ENCODE assay signal across 9 cellular contexts in the genomic region with DNA sequence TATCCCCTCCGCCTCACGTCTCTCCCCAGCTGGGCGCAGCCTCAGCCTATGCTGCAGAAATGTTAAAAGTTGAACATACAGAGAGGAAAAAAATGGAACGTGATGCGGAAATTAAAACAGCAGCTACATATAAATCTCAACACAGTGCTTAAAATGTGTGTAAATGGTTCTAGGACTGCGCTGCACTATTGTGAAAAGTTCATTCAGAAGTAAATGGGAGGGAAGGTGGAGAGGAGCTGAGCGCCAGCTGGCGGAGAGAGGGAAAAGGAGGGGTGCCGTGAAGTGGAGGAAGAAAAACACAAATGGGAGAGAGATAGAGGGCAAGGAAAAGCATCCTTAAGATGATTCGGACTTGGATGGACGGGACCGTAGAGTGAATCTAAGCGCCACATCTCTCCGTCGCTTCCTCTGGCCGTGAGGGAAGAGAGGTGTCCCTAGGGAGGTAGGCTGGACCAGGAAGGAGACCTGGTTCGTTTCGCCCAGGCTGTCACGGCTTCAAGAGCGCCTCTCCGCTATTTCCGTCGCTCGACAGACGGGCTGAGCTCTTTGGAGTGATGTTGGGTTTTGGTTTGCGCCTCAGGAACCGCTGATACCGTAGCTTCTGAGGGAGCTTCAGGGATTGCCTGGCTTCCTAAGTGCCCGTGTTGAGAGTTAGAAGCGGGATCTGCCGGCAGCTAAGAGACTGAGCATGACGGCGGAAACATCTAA.
A peak's percentile ranks its signal among the peaks of the same experiment; 100 is the strongest.
DNase-seq lines count a peak whose midpoint lies in the region; ATAC-seq and TF ChIP-seq lines count a peak whose summit lies in the region.
"Had no signal": no experiment of that assay in that cellular context is flagged by ENCODE, and none has a peak within 500 bp of the region (broad histone marks: within the 10 kb centered on the region; RNA-seq: fewer than 3 reads in every experiment).

No MANE protein-coding gene starts in this region.

- no peak overlapping the region for H3K27ac ChIP-seq in HL-60 (replicated peaks)

- H3K4me1 Mint-ChIP-seq in activated CD4-positive, alpha-beta memory T cell treated with anti-CD3 and anti-CD28 coated beads, Interleukin-2, amount 10 ng/mL, durations not matched to agents 7 days and 5 days, result peaks cover 20% of the 10 kb centered on the region

- POLR2A ChIA-PET in activated CD4-positive, alpha-beta memory T cell treated with anti-CD3 and anti-CD28 coated beads, Interleukin-2, amount 10 ng/mL, durations not matched to agents 7 days and 5 days (lab: Charles Lee), result interaction anchor here (1.6 kb wide), 1 partner anchor 13 kb away, joined by 3 read pairs; no protein-coding TSS in a partner anchor

- H3K4me3 Mint-ChIP-seq in activated CD4-positive, alpha-beta memory T cell treated with anti-CD3 and anti-CD28 coated beads, Interleukin-2, amount 10 ng/mL, durations not matched to agents 7 days and 5 days, result no peak overlapping the region

- peaks cover 20% of the 10 kb centered on the region for H3K36me3 Mint-ChIP-seq in activated CD4-positive, alpha-beta memory T cell treated with anti-CD3 and anti-CD28 coated beads, Interleukin-2, amount 10 ng/mL, durations not matched to agents 7 days and 5 days (ENCODE audit: low read depth)

- H3K27ac Mint-ChIP-seq in activated CD4-positive, alpha-beta memory T cell treated with anti-CD3 and anti-CD28 coated beads, Interleukin-2, amount 10 ng/mL, durations not matched to agents 7 days and 5 days, result peak overlapping the region; percentile 16

- peak overlapping the region; percentile 40 for H3K4me3 ChIP-seq in HL-60 (replicated peaks; ENCODE audit: insufficient read depth, low read length)

- peaks cover 24% of the 10 kb centered on the region for H3K27me3 ChIP-seq in HL-60 (ENCODE audit: insufficient read depth, poor library complexity, severe bottlenecking)

- CTCF ChIA-PET in activated CD4-positive, alpha-beta memory T cell treated with anti-CD3 and anti-CD28 coated beads, Interleukin-2, amount 10 ng/mL, durations not matched to agents 7 days and 5 days (lab: Charles Lee), result no interaction called here

- peaks cover 9% of the 10 kb centered on the region for H3K9me3 Mint-ChIP-seq in activated CD4-positive, alpha-beta memory T cell treated with anti-CD3 and anti-CD28 coated beads, Interleukin-2, amount 10 ng/mL, durations not matched to agents 7 days and 5 days

- no peak for TF ChIP-seq CTCF in HL-60 (IDR thresholded peaks at IDR 0.05; ENCODE audit: insufficient read depth, low read length)

- ATAC-seq in HG02571 (IDR thresholded peaks at IDR 0.05; ENCODE audit: unreplicated experiment), result no peak
- ATAC-seq: activated naive CD4-positive, alpha-beta T cell treated with anti-CD3 and anti-CD28 coated beads, Interleukin-2, amount 50 U/mL, for 72 hours had no signal

- peak; percentile 45 for DNase-seq in D341Med (ENCODE audit: low spot score)
- no peak for DNase-seq in HL-60 (ENCODE audit: low read depth in 1 of 2, low spot score in 1 of 2)
- no peak for DNase-seq in activated CD4-positive, alpha-beta memory T cell treated with anti-CD3 and anti-CD28 coated beads, Interleukin-2, amount 10 ng/mL, durations not matched to agents 7 days and 5 days
- peak; percentile 10 for DNase-seq in iPS-NIHi7 (ENCODE audit: extremely low spot score)
- DNase-seq in NCI-H2081 treated with DMSO at 0.1 percent for 48 hours (lab: John Stamatoyannopoulos, UW), result no peak
- no peak for DNase-seq in NCI-H1694 (lab: John Stamatoyannopoulos, UW)
- DNase-seq in cerebellar nuclear complex (lab: John Stamatoyannopoulos, UW), result no peak

- H3K27me3 Mint-ChIP-seq in activated CD4-positive, alpha-beta memory T cell treated with anti-CD3 and anti-CD28 coated beads, Interleukin-2, amount 10 ng/mL, durations not matched to agents 7 days and 5 days, result peaks cover 85% of the 10 kb centered on the region

Comparison
In these comparisons a context has a peak if more than half of its experiments do, and no peak if none do; other contexts are left out.
1. DNase-seq: peak in D341Med (single experiment) and iPS-NIHi7 (single experiment); none in HL-60 (0 of 2), activated CD4-positive, alpha-beta memory T cell treated with anti-CD3 and anti-CD28 coated beads, Interleukin-2, amount 10 ng/mL, durations not matched to agents 7 days and 5 days (single experiment), NCI-H2081 treated with DMSO at 0.1 percent for 48 hours (single experiment), NCI-H1694 (single experiment) and cerebellar nuclear complex (0 of 2).